Comparison of ENCODE assay signal across 28 cellular contexts in the genomic region with DNA sequence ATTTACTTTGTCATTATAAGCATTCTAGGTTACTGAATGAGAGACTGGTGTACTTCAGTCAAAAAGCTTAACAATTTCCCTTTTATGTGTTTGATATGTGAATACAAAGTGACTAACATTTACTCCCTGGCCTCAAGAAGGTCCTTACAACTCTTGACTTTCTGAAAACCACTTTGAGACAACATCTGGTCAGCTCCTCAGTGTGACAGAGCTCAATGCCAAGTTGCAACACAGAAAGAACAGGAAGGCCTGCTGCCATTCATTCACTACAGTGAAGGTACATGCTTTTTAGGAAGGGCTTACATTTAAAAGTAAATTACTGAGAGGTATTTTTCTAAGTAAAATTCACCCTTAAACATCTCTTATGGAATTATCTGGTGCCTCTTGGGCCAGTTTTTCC. TPM values are rescaled to one million over a fixed set of nuclear protein-coding genes. Genes with fewer than 3 reads are reported as not detected.
DNase-seq lines count a peak whose midpoint lies in the region; ATAC-seq, FAIRE-seq and TF ChIP-seq lines count a peak whose summit lies in the region.
"Had no signal": no experiment of that assay in that cellular context is flagged by ENCODE, and none has a peak within 500 bp of the region (broad histone marks: within the 10 kb centered on the region; RNA-seq: fewer than 3 reads in every experiment).

No MANE protein-coding gene starts in this region.

- H3K9me3 ChIP-seq in SK-N-SH = no peaks in the 10 kb centered on the region
- H3K9me3 ChIP-seq: BLaER1 treated with 17β-estradiol and CSF1 and Interleukin-3, amounts not matched to agents 10 nM and 100 nM; body of pancreas; lower lobe of right lung; MG63; psoas muscle had no signal

- TF ChIP-seq RAD21 in SK-N-SH (IDR thresholded peaks at IDR 0.05; ENCODE audit: low read length) = no peak

- no peak for TF ChIP-seq EP300 in SK-N-SH (IDR thresholded peaks at IDR 0.05; ENCODE audit: borderline replicate concordance in 1 of 2, low read depth in 1 of 2, low read length in 1 of 2)

- H3K9me3 Mint-ChIP-seq in nephron = no peaks in the 10 kb centered on the region
- H3K9me3 Mint-ChIP-seq: activated CD4-positive, alpha-beta memory T cell treated with anti-CD3 and anti-CD28 coated beads, Interleukin-2, amount 10 ng/mL, durations not matched to agents 7 days and 5 days had no signal

- no peak overlapping the region for H3K27ac Mint-ChIP-seq in nephron
- H3K27ac Mint-ChIP-seq: activated CD4-positive, alpha-beta memory T cell treated with anti-CD3 and anti-CD28 coated beads, Interleukin-2, amount 10 ng/mL, durations not matched to agents 7 days and 5 days had no signal

- TF ChIP-seq CTCF in SK-N-SH (IDR thresholded peaks at IDR 0.05) = no peak
- TF ChIP-seq CTCF in D721Med (IDR thresholded peaks at IDR 0.05; ENCODE audit: insufficient read depth, missing control alignments) = no peak
- TF ChIP-seq CTCF in nephron (IDR thresholded peaks at IDR 0.05; ENCODE audit: unreplicated experiment in 3 of 3) = no peak

- DNase-seq in SK-N-SH (no peak), D721Med (ENCODE audit: insufficient read length, low spot score) (no peak), NCI-H82 treated with DMSO at 0.1 percent for 48 hours (lab: John Stamatoyannopoulos, UW; ENCODE audit: unreplicated experiment) (peak; percentile 69), activated gamma-delta T cell treated with Interleukin-2 at 50 U/mL for 16 hours (no peak)
- DNase-seq: activated CD4-positive, alpha-beta memory T cell treated with anti-CD3 and anti-CD28 coated beads, Interleukin-2, amount 10 ng/mL, durations not matched to agents 7 days and 5 days; activated CD4-positive, CD25-positive, alpha-beta regulatory T cell treated with anti-CD3 and anti-CD28 coated beads, Interleukin-2, amount 50 U/mL, for 72 hours; activated gamma-delta T cell; activated T-cell treated with anti-CD3 and anti-CD28 coated beads for 4 hours; body of pancreas; cerebellar nuclear complex; glutamatergic neuron; IMR-90; kidney; lower lobe of right lung; MG63; NCI-H146; PC-9; psoas muscle; Right ventricle myocardium superior; T-helper 1 cell had no signal

- POLR2A ChIA-PET in SK-N-SH (lab: Yijun Ruan, JAX) = no interaction called here

- peaks cover 6% of the 10 kb centered on the region for H3K27me3 Mint-ChIP-seq in nephron (ENCODE audit: low read depth)

- H3K4me1 Mint-ChIP-seq in nephron = peaks cover 24% of the 10 kb centered on the region

- peak overlapping the region in 2 of 3 experiments; percentile 64 to 95 for H3K4me3 Mint-ChIP-seq in nephron
- H3K4me3 Mint-ChIP-seq: activated CD4-positive, alpha-beta memory T cell treated with anti-CD3 and anti-CD28 coated beads, Interleukin-2, amount 10 ng/mL, durations not matched to agents 7 days and 5 days had no signal

- no peak overlapping the region for H3K4me3 ChIP-seq in SK-N-SH (ENCODE audit: low read depth in 2 of 2, low read length in 1 of 2)
- H3K4me3 ChIP-seq: BLaER1 treated with 17β-estradiol and CSF1 and Interleukin-3, amounts not matched to agents 10 nM and 100 nM; body of pancreas; lower lobe of right lung; MG63; PC-9; psoas muscle had no signal

- H3K36me3 Mint-ChIP-seq in nephron (ENCODE audit: low read depth) = peaks cover 4% of the 10 kb centered on the region

- H3K4me1 ChIP-seq in SK-N-SH (ENCODE audit: control insufficient read depth in 1 of 2, insufficient read depth in 2 of 2, low read depth in 1 of 2, low read length in 1 of 2) = peaks cover 4 to 20% of the 10 kb centered on the region in 2 experiments; a peak in 3 of 4 replicates

- no peak overlapping the region for H3K9ac ChIP-seq in SK-N-SH
- H3K9ac ChIP-seq: BLaER1 treated with 17β-estradiol and CSF1 and Interleukin-3, amounts not matched to agents 10 nM and 100 nM had no signal

- H3K27ac ChIP-seq in SK-N-SH (ENCODE audit: low read depth in 2 of 2, low read length in 1 of 2) = no peak overlapping the region
- H3K27ac ChIP-seq: BLaER1 treated with 17β-estradiol and CSF1 and Interleukin-3, amounts not matched to agents 10 nM and 100 nM; body of pancreas; lower lobe of right lung; PC-9; psoas muscle had no signal

- H3K9me2 ChIP-seq in SK-N-SH = no peaks in the 10 kb centered on the region

- H3K79me2 ChIP-seq in SK-N-SH (ENCODE audit: insufficient read depth) = peaks cover 23% of the 10 kb centered on the region

- CTCF ChIA-PET in SK-N-SH (lab: Yijun Ruan, JAX) = interaction anchor here (0.5 kb wide), 1 partner anchor 28 kb away, joined by 3 read pairs; no protein-coding TSS in a partner anchor

- peaks cover 5 to 7% of the 10 kb centered on the region in 2 experiments for H3K36me3 ChIP-seq in SK-N-SH (replicated peaks in 1 of 2; ENCODE audit: control insufficient read depth in 1 of 2, insufficient read depth in 2 of 2, low read length in 1 of 2)
- H3K36me3 ChIP-seq: lower lobe of right lung had no signal

- peak; percentile 70 for FAIRE-seq in D721Med (lab: Jason Lieb, UNC)
- FAIRE-seq: endothelial cell of umbilical vein, GM12891, kidney, TTC549 had no signal

- H3F3A ChIP-seq in SK-N-SH (replicated peaks; ENCODE audit: insufficient read depth) = no peaks in the 10 kb centered on the region

- ATAC-seq in SK-N-SH treated with all-trans-retinoic acid at 6 μM for 48 hours (no peak), HG02588 (IDR thresholded peaks at IDR 0.05; ENCODE audit: unreplicated experiment) (no peak)
- no peak for ATAC-seq in activated CD4-positive, CD25-positive, alpha-beta regulatory T cell treated with anti-CD3 and anti-CD28 coated beads, Interleukin-2, amount 50 U/mL, for 24 hours
- ATAC-seq: body of pancreas, lower lobe of right lung, psoas muscle had no signal

- H2AFZ ChIP-seq in SK-N-SH (ENCODE audit: low read depth) = peak overlapping the region; percentile 26; the same call in 1 of the 2 replicates
- H2AFZ ChIP-seq: PC-9 had no signal

- no peak overlapping the region for H3K4me2 ChIP-seq in SK-N-SH
- H3K4me2 ChIP-seq: PC-9 had no signal

- peaks cover 21% of the 10 kb centered on the region for H4K20me1 ChIP-seq in SK-N-SH (ENCODE audit: insufficient read depth)

- H3K27me3 ChIP-seq in SK-N-SH (ENCODE audit: insufficient read depth) = no peaks in the 10 kb centered on the region
- H3K27me3 ChIP-seq: BLaER1 treated with 17β-estradiol and CSF1 and Interleukin-3, amounts not matched to agents 10 nM and 100 nM; body of pancreas; MG63 had no signal

TF ChIP-seq in SK-N-SH, 30 proteins besides CTCF, POLR2A, EP300 and RAD21 (continues in another document):
- TF ChIP-seq, protein P1, sequence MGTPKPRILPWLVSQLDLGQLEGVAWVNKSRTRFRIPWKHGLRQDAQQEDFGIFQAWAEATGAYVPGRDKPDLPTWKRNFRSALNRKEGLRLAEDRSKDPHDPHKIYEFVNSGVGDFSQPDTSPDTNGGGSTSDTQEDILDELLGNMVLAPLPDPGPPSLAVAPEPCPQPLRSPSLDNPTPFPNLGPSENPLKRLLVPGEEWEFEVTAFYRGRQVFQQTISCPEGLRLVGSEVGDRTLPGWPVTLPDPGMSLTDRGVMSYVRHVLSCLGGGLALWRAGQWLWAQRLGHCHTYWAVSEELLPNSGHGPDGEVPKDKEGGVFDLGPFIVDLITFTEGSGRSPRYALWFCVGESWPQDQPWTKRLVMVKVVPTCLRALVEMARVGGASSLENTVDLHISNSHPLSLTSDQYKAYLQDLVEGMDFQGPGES (IDR thresholded peaks at IDR 0.05; ENCODE audit: low read depth, low read length) = no peak
- no peak for TF ChIP-seq NFIC (IDR thresholded peaks at IDR 0.05; ENCODE audit: borderline replicate concordance)
- TF ChIP-seq ELF1 (IDR thresholded peaks at IDR 0.05) = no peak
- no peak for TF ChIP-seq TEAD4 (IDR thresholded peaks at IDR 0.05; ENCODE audit: borderline replicate concordance, insufficient read depth)
- TF ChIP-seq, protein P2, sequence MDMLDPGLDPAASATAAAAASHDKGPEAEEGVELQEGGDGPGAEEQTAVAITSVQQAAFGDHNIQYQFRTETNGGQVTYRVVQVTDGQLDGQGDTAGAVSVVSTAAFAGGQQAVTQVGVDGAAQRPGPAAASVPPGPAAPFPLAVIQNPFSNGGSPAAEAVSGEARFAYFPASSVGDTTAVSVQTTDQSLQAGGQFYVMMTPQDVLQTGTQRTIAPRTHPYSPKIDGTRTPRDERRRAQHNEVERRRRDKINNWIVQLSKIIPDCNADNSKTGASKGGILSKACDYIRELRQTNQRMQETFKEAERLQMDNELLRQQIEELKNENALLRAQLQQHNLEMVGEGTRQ (IDR thresholded peaks at IDR 0.05; ENCODE audit: borderline replicate concordance, low read depth, low read length) = no peak
- TF ChIP-seq TCF12 (IDR thresholded peaks at IDR 0.05) = no peak

TF ChIP-seq in SK-N-SH treated with all-trans-retinoic acid at 6 μM for 48 hours, 23 proteins besides CTCF, POLR2A, EP300 and RAD21 (continues in another document):
- TF ChIP-seq BACH2 (CRISPR knock-in tag; IDR thresholded peaks at IDR 0.05; ENCODE audit: borderline replicate concordance) (no peak), ZNF8 (CRISPR knock-in tag; IDR thresholded peaks at IDR 0.05) (no peak), CSRNP3 (CRISPR knock-in tag; IDR thresholded peaks at IDR 0.05) (no peak)
- TF ChIP-seq, protein P3, sequence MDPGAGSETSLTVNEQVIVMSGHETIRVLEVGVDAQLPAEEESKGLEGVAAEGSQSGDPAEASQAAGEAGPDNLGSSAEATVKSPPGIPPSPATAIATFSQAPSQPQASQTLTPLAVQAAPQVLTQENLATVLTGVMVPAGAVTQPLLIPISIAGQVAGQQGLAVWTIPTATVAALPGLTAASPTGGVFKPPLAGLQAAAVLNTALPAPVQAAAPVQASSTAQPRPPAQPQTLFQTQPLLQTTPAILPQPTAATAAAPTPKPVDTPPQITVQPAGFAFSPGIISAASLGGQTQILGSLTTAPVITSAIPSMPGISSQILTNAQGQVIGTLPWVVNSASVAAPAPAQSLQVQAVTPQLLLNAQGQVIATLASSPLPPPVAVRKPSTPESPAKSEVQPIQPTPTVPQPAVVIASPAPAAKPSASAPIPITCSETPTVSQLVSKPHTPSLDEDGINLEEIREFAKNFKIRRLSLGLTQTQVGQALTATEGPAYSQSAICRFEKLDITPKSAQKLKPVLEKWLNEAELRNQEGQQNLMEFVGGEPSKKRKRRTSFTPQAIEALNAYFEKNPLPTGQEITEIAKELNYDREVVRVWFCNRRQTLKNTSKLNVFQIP (CRISPR knock-in tag; IDR thresholded peaks at IDR 0.05; ENCODE audit: borderline replicate concordance, low read depth) = no peak

RNA-seq across cellular contexts. Expression of gene NAA30, which starts 2.3 kb away (rescaled TPM):
- polyA plus RNA-seq in SK-N-SH (2012; rRNA removed) = 3.0 and 4.3 TPM in 2 replicates
- 4.2 and 5.1 TPM in 2 replicates for polyA plus RNA-seq in SK-N-SH (2012; cell fraction: cytosol; rRNA removed)
- 1.4 and 3.0 TPM in 2 replicates for polyA plus RNA-seq in SK-N-SH (2012; cell fraction: nucleus; rRNA removed)
